Comparison of ENCODE assay signal across 8 cellular contexts in genomic region chr3:87333393-87333892, GRCh38. TPM values are rescaled to one million over a fixed set of nuclear protein-coding genes. Genes with fewer than 3 reads are reported as not detected.
DNase-seq lines count a peak whose midpoint lies in the region; ATAC-seq and TF ChIP-seq lines count a peak whose summit lies in the region.

No MANE protein-coding gene starts in this region.

- H3K36me3 ChIP-seq in suprapubic skin: no peaks in the 10 kb centered on the region

- TF ChIP-seq EP300 in suprapubic skin (IDR thresholded peaks at IDR 0.05): no peak

- DNase-seq in AG10803 (ENCODE audit: low read depth) (peak; percentile 59), RPMI7951 (ENCODE audit: low read depth) (peak; percentile 96), foreskin keratinocyte (peak; percentile 92 to 93), suprapubic skin (ENCODE audit: low spot score in 2 of 2) (no peak), NCI-H1048 (lab: John Stamatoyannopoulos, UW) (no peak)

- H3K9me3 ChIP-seq in suprapubic skin: no peaks in the 10 kb centered on the region

- TF ChIP-seq CTCF in AG10803 (conservative IDR thresholded peaks at IDR 0.05; ENCODE audit: low read length): no peak
- TF ChIP-seq CTCF in foreskin keratinocyte (conservative IDR thresholded peaks at IDR 0.05): no peak
- no peak for TF ChIP-seq CTCF in suprapubic skin (IDR thresholded peaks at IDR 0.05)

- peak; percentile 67 for ATAC-seq in GM21825 (IDR thresholded peaks at IDR 0.05; ENCODE audit: unreplicated experiment)
- ATAC-seq in foreskin keratinocyte: peak; percentile 99
- ATAC-seq in GM19023 (IDR thresholded peaks at IDR 0.05; ENCODE audit: unreplicated experiment): no peak
- ATAC-seq in HG03520 (IDR thresholded peaks at IDR 0.05; ENCODE audit: unreplicated experiment): no peak

- 57% methylated on average over 5 of the region's 5 CpGs for WGBS in suprapubic skin

- TF ChIP-seq POLR2A in suprapubic skin (IDR thresholded peaks at IDR 0.05): no peak

- H3K27ac ChIP-seq in foreskin keratinocyte (peak overlapping the region; percentile 24), suprapubic skin (no peak overlapping the region)

- H3K4me1 ChIP-seq in foreskin keratinocyte (no peaks in the 10 kb centered on the region), suprapubic skin (no peaks in the 10 kb centered on the region)

- H3K27me3 ChIP-seq in foreskin keratinocyte: no peaks in the 10 kb centered on the region
- H3K27me3 ChIP-seq in suprapubic skin: no peaks in the 10 kb centered on the region

- H3K4me3 ChIP-seq in AG10803 (ENCODE audit: low read length) (no peak overlapping the region), suprapubic skin (no peak overlapping the region)

RNA-seq across cellular contexts. Expression of gene POU1F1, which starts 57.1 kb away (rescaled TPM):
- not detected in 2 replicates for total RNA-seq in RPMI7951 (2014; rRNA removed; shearing (Covaris generic))
- total RNA-seq in foreskin keratinocyte: not detected in 2 replicates
- not detected in 2 replicates for polyA plus RNA-seq in foreskin keratinocyte
- not detected for total RNA-seq in suprapubic skin

Comparison
In these comparisons a context has a peak if more than half of its experiments do, and no peak if none do; other contexts are left out.
1. DNase-seq: peak in AG10803 (single experiment), RPMI7951 (single experiment) and foreskin keratinocyte (2 of 2); none in suprapubic skin (0 of 2) and NCI-H1048 (single experiment).
2. ATAC-seq: peak in GM21825 (single experiment) and foreskin keratinocyte (single experiment); none in GM19023 (single experiment) and HG03520 (single experiment).